Comparison of ENCODE assay signal across 1 cellular context in genomic region chr4:139295317-139296299, GRCh38.
A peak's percentile ranks its signal among the peaks of the same experiment; 100 is the strongest.
TF ChIP-seq lines count a peak whose summit lies in the region.

No MANE protein-coding gene starts in this region.

TF ChIP-seq in WTC11, 78 proteins besides CTCF, POLR2A, EP300 and RAD21 (continued from another document and continues in another):
- TF ChIP-seq FOXP4 (CRISPR knock-in tag; IDR thresholded peaks at IDR 0.05), result no peak; the same call in none of the 2 replicates
- TF ChIP-seq ZBTB43 (CRISPR knock-in tag; IDR thresholded peaks at IDR 0.05), result 0 out of 2 replicates have a peak, but pooled peaks have one; percentile 43
- no peak for TF ChIP-seq PREB (CRISPR knock-in tag; IDR thresholded peaks at IDR 0.05; ENCODE audit: borderline replicate concordance)
- 0 out of 2 replicates have a peak, but pooled peaks have one; percentile 75 for TF ChIP-seq KAT7 (CRISPR knock-in tag; IDR thresholded peaks at IDR 0.05; ENCODE audit: borderline replicate concordance)
- TF ChIP-seq TP53 (CRISPR knock-in tag; IDR thresholded peaks at IDR 0.05), result no peak
- no peak for TF ChIP-seq CBFB (CRISPR knock-in tag; IDR thresholded peaks at IDR 0.05; ENCODE audit: low read depth)
- 0 out of 2 replicates have a peak, but pooled peaks have one; percentile 85 for TF ChIP-seq ERG (CRISPR knock-in tag; IDR thresholded peaks at IDR 0.05)
- TF ChIP-seq, protein P1, sequence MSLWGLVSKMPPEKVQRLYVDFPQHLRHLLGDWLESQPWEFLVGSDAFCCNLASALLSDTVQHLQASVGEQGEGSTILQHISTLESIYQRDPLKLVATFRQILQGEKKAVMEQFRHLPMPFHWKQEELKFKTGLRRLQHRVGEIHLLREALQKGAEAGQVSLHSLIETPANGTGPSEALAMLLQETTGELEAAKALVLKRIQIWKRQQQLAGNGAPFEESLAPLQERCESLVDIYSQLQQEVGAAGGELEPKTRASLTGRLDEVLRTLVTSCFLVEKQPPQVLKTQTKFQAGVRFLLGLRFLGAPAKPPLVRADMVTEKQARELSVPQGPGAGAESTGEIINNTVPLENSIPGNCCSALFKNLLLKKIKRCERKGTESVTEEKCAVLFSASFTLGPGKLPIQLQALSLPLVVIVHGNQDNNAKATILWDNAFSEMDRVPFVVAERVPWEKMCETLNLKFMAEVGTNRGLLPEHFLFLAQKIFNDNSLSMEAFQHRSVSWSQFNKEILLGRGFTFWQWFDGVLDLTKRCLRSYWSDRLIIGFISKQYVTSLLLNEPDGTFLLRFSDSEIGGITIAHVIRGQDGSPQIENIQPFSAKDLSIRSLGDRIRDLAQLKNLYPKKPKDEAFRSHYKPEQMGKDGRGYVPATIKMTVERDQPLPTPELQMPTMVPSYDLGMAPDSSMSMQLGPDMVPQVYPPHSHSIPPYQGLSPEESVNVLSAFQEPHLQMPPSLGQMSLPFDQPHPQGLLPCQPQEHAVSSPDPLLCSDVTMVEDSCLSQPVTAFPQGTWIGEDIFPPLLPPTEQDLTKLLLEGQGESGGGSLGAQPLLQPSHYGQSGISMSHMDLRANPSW (CRISPR knock-in tag; conservative IDR thresholded peaks at IDR 0.05; ENCODE audit: low read depth), result no peak
- TF ChIP-seq PRDM15 (CRISPR knock-in tag; IDR thresholded peaks at IDR 0.05), result no peak
- TF ChIP-seq SMAD4 (CRISPR knock-in tag; IDR thresholded peaks at IDR 0.05), result no peak
- TF ChIP-seq, protein P2, sequence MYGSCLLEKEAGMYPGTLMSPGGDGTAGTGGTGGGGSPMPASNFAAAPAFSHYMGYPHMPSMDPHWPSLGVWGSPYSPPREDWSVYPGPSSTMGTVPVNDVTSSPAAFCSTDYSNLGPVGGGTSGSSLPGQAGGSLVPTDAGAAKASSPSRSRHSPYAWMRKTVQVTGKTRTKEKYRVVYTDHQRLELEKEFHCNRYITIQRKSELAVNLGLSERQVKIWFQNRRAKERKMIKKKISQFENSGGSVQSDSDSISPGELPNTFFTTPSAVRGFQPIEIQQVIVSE (CRISPR knock-in tag; IDR thresholded peaks at IDR 0.05; ENCODE audit: borderline replicate concordance), result no peak
- TF ChIP-seq NR2C2 (CRISPR knock-in tag; IDR thresholded peaks at IDR 0.05), result no peak
- TF ChIP-seq, protein P3, sequence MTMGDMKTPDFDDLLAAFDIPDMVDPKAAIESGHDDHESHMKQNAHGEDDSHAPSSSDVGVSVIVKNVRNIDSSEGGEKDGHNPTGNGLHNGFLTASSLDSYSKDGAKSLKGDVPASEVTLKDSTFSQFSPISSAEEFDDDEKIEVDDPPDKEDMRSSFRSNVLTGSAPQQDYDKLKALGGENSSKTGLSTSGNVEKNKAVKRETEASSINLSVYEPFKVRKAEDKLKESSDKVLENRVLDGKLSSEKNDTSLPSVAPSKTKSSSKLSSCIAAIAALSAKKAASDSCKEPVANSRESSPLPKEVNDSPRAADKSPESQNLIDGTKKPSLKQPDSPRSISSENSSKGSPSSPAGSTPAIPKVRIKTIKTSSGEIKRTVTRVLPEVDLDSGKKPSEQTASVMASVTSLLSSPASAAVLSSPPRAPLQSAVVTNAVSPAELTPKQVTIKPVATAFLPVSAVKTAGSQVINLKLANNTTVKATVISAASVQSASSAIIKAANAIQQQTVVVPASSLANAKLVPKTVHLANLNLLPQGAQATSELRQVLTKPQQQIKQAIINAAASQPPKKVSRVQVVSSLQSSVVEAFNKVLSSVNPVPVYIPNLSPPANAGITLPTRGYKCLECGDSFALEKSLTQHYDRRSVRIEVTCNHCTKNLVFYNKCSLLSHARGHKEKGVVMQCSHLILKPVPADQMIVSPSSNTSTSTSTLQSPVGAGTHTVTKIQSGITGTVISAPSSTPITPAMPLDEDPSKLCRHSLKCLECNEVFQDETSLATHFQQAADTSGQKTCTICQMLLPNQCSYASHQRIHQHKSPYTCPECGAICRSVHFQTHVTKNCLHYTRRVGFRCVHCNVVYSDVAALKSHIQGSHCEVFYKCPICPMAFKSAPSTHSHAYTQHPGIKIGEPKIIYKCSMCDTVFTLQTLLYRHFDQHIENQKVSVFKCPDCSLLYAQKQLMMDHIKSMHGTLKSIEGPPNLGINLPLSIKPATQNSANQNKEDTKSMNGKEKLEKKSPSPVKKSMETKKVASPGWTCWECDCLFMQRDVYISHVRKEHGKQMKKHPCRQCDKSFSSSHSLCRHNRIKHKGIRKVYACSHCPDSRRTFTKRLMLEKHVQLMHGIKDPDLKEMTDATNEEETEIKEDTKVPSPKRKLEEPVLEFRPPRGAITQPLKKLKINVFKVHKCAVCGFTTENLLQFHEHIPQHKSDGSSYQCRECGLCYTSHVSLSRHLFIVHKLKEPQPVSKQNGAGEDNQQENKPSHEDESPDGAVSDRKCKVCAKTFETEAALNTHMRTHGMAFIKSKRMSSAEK (CRISPR knock-in tag; IDR thresholded peaks at IDR 0.05; ENCODE audit: borderline replicate concordance), result no peak
- TF ChIP-seq, protein P4, sequence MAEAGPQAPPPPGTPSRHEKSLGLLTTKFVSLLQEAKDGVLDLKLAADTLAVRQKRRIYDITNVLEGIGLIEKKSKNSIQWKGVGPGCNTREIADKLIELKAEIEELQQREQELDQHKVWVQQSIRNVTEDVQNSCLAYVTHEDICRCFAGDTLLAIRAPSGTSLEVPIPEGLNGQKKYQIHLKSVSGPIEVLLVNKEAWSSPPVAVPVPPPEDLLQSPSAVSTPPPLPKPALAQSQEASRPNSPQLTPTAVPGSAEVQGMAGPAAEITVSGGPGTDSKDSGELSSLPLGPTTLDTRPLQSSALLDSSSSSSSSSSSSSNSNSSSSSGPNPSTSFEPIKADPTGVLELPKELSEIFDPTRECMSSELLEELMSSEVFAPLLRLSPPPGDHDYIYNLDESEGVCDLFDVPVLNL (CRISPR knock-in tag; IDR thresholded peaks at IDR 0.05; ENCODE audit: borderline replicate concordance, low read depth), result no peak
- TF ChIP-seq ZNF121 (CRISPR knock-in tag; IDR thresholded peaks at IDR 0.05), result no peak
- TF ChIP-seq, protein P5, sequence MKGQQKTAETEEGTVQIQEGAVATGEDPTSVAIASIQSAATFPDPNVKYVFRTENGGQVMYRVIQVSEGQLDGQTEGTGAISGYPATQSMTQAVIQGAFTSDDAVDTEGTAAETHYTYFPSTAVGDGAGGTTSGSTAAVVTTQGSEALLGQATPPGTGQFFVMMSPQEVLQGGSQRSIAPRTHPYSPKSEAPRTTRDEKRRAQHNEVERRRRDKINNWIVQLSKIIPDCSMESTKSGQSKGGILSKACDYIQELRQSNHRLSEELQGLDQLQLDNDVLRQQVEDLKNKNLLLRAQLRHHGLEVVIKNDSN (CRISPR knock-in tag; IDR thresholded peaks at IDR 0.05), result 0 out of 2 replicates have a peak, but pooled peaks have one; percentile 14
- TF ChIP-seq ETV6 (CRISPR knock-in tag; IDR thresholded peaks at IDR 0.05), result peak; percentile 74; the same call in 1 of the 2 replicates
- no peak for TF ChIP-seq NFATC4 (CRISPR knock-in tag; IDR thresholded peaks at IDR 0.05)
- TF ChIP-seq HMGA2 (CRISPR knock-in tag; IDR thresholded peaks at IDR 0.05), result no peak
- no peak for TF ChIP-seq ZNF219 (CRISPR knock-in tag; IDR thresholded peaks at IDR 0.05; ENCODE audit: borderline replicate concordance)
- TF ChIP-seq ATF6 (CRISPR knock-in tag; IDR thresholded peaks at IDR 0.05), result no peak
- TF ChIP-seq ZNF263 (CRISPR knock-in tag; IDR thresholded peaks at IDR 0.05; ENCODE audit: low read depth), result no peak
- TF ChIP-seq FOXK1 (CRISPR knock-in tag; IDR thresholded peaks at IDR 0.05), result peak; percentile 69; the same call in 1 of the 2 replicates
- peak; percentile 75 for TF ChIP-seq SP1 (CRISPR knock-in tag; conservative IDR thresholded peaks at IDR 0.05)
- TF ChIP-seq E2F1 (CRISPR knock-in tag; IDR thresholded peaks at IDR 0.05), result no peak
- TF ChIP-seq ZNF138 (CRISPR knock-in tag; conservative IDR thresholded peaks at IDR 0.05), result no peak
- TF ChIP-seq SMAD3 (CRISPR knock-in tag; IDR thresholded peaks at IDR 0.05; ENCODE audit: borderline replicate concordance), result no peak
- 0 out of 2 replicates have a peak, but pooled peaks have one; percentile 25 for TF ChIP-seq PRRX2 (CRISPR knock-in tag; IDR thresholded peaks at IDR 0.05)
- TF ChIP-seq NFE2L1 (CRISPR knock-in tag; IDR thresholded peaks at IDR 0.05), result 0 out of 2 replicates have a peak, but pooled peaks have one; percentile 21
- 0 out of 2 replicates have a peak, but pooled peaks have one; percentile 25 for TF ChIP-seq ZNF232 (CRISPR knock-in tag; IDR thresholded peaks at IDR 0.05)
- TF ChIP-seq ZNF423 (CRISPR knock-in tag; IDR thresholded peaks at IDR 0.05), result no peak
- no peak for TF ChIP-seq ZBTB21 (CRISPR knock-in tag; IDR thresholded peaks at IDR 0.05; ENCODE audit: borderline replicate concordance)
